ENCODE assay signal across 26 cellular contexts in genomic region chr9:94906713-94907112, GRCh38.
DNase-seq lines count a peak whose midpoint lies in the region; ATAC-seq and TF ChIP-seq lines count a peak whose summit lies in the region.
"Had no signal": no experiment of that assay in that cellular context is flagged by ENCODE, and none has a peak within 500 bp of the region (broad histone marks: within the 10 kb centered on the region; RNA-seq: fewer than 3 reads in every experiment).

No MANE protein-coding gene starts in this region.

- no peak overlapping the region for H4K5ac ChIP-seq in H9 (ENCODE audit: insufficient read length, low read depth, low read length)

- no peak overlapping the region for H2BK5ac ChIP-seq in H9 (ENCODE audit: insufficient read length, low read length)

- H3K27ac ChIP-seq in H9 (ENCODE audit: insufficient read length, low read depth, low read length) (no peak overlapping the region), caudate nucleus (ENCODE audit: low read depth, low read length) (peak overlapping the region; percentile 92), lower lobe of right lung (peak overlapping the region; percentile 79), temporal lobe (ENCODE audit: low read depth, low read length) (peak overlapping the region; percentile 90)
- H3K27ac ChIP-seq: BLaER1 treated with 17β-estradiol and CSF1 and Interleukin-3, amounts not matched to agents 10 nM and 100 nM; SK-N-MC had no signal

- H3K9ac ChIP-seq in H9 (ENCODE audit: extremely low read depth, insufficient read length, low read length) = no peak overlapping the region
- H3K9ac ChIP-seq: BLaER1 treated with 17β-estradiol and CSF1 and Interleukin-3, amounts not matched to agents 10 nM and 100 nM had no signal

- H3K27me3 ChIP-seq in H9 (ENCODE audit: insufficient read depth, low read length) = no peaks in the 10 kb centered on the region
- no peaks in the 10 kb centered on the region for H3K27me3 ChIP-seq in lower lobe of right lung (ENCODE audit: low read depth)
- H3K27me3 ChIP-seq: BLaER1 treated with 17β-estradiol and CSF1 and Interleukin-3, amounts not matched to agents 10 nM and 100 nM; heart left ventricle; pancreas; right atrium auricular region had no signal

- no peak overlapping the region for H2BK20ac ChIP-seq in H9 (ENCODE audit: low read depth, low read length, poor library complexity, severe bottlenecking)

- H4K8ac ChIP-seq in H9 (replicated peaks; ENCODE audit: insufficient read length, low read depth, low read length) = no peak overlapping the region

- H3T11ph ChIP-seq in H9 (ENCODE audit: low read length) = no peak overlapping the region

- TF ChIP-seq CTCF in H9 (conservative IDR thresholded peaks at IDR 0.05) = no peak
- no peak for TF ChIP-seq CTCF in lower lobe of right lung (IDR thresholded peaks at IDR 0.05)

- H3K4me1 ChIP-seq in H9 (ENCODE audit: insufficient read depth, low read length) (peaks cover 5% of the 10 kb centered on the region), lower lobe of right lung (peaks cover 19% of the 10 kb centered on the region)

- H3K4me2 ChIP-seq in H9 (ENCODE audit: insufficient read depth, insufficient read length, low read length) = no peak overlapping the region
- H3K4me2 ChIP-seq: BLaER1 treated with 17β-estradiol and CSF1 and Interleukin-3, amounts not matched to agents 10 nM and 100 nM had no signal

- H2BK120ac ChIP-seq in H9 (ENCODE audit: low read depth, low read length, poor library complexity, severe bottlenecking) = no peak overlapping the region

- H3K4me1 Mint-ChIP-seq in H9 = peaks cover 34 to 49% of the 10 kb centered on the region in 2 experiments
- H3K4me1 Mint-ChIP-seq: activated naive CD8-positive, alpha-beta T cell treated with anti-CD3 and anti-CD28 coated beads, Interleukin-2, amount 10 ng/mL, durations not matched to agents 7 days and 5 days had no signal

- DNase-seq in H9 (no peak), caudate nucleus (lab: John Stamatoyannopoulos, UW) (no peak), lower lobe of right lung (no peak), NCI-H2029 (lab: John Stamatoyannopoulos, UW) (no peak)
- DNase-seq: activated CD4-positive, alpha-beta memory T cell treated with anti-CD3 and anti-CD28 coated beads for 36 hours; activated CD4-positive, CD25-positive, alpha-beta regulatory T cell treated with anti-CD3 and anti-CD28 coated beads, Interleukin-2, amount 50 U/mL, for 72 hours; activated effector memory CD4-positive, alpha-beta T cell treated with anti-CD3 and anti-CD28 coated beads, Interleukin-2, amount 50 U/mL, for 16 hours; activated naive CD8-positive, alpha-beta T cell treated with anti-CD3 and anti-CD28 coated beads, Interleukin-2, amount 10 ng/mL, durations not matched to agents 7 days and 5 days; Caco-2; cerebellar nuclear complex; effector CD4-positive, alpha-beta T cell; heart left ventricle; NCI-H1436; NCI-H446; NCI-H774; nephron progenitor cell; RPMI8226; stimulated activated CD4-positive, alpha-beta T cell treated with anti-CD3 and anti-CD28 coated beads, Interleukin-2, amount 100 ng/mL, for 24 hours had no signal

- no peak overlapping the region for H2BK12ac ChIP-seq in H9 (ENCODE audit: insufficient read length, low read depth, low read length)

- no peak overlapping the region for H3K4me3 ChIP-seq in lower lobe of right lung
- H3K4me3 ChIP-seq: BLaER1 treated with 17β-estradiol and CSF1 and Interleukin-3, amounts not matched to agents 10 nM and 100 nM; heart left ventricle; pancreas; right atrium auricular region; SK-N-MC had no signal

- no peak overlapping the region for H3K18ac ChIP-seq in H9 (ENCODE audit: insufficient read length, low read depth, low read length)

- no peak overlapping the region for H3K56ac ChIP-seq in H9 (ENCODE audit: insufficient read length, low read depth, low read length)

- H2BK15ac ChIP-seq in H9 (ENCODE audit: low read depth, low read length) = no peak overlapping the region

- H4K91ac ChIP-seq in H9 (ENCODE audit: insufficient read length, low read depth, low read length) = no peak overlapping the region

- no peak overlapping the region for H3K4ac ChIP-seq in H9 (ENCODE audit: low read depth, low read length)

- H3K9me3 Mint-ChIP-seq in H9 = no peaks in the 10 kb centered on the region
- H3K9me3 Mint-ChIP-seq: activated CD4-positive, alpha-beta memory T cell treated with anti-CD3 and anti-CD28 coated beads for 36 hours; activated naive CD8-positive, alpha-beta T cell treated with anti-CD3 and anti-CD28 coated beads, Interleukin-2, amount 10 ng/mL, durations not matched to agents 7 days and 5 days; nephron progenitor cell had no signal

- no peaks in the 10 kb centered on the region for H3K27me3 Mint-ChIP-seq in H9 (ENCODE audit: low read depth)
- H3K27me3 Mint-ChIP-seq: activated CD4-positive, alpha-beta memory T cell treated with anti-CD3 and anti-CD28 coated beads for 36 hours had no signal

- no peak overlapping the region for H3K14ac ChIP-seq in H9 (ENCODE audit: insufficient read depth, low read length)

- no peaks in the 10 kb centered on the region for H3K79me1 ChIP-seq in H9 (ENCODE audit: insufficient read depth, low read depth, low read length, poor library complexity, severe bottlenecking)

- no peaks in the 10 kb centered on the region for H3K79me2 ChIP-seq in H9 (ENCODE audit: insufficient read depth, low read length)

- ATAC-seq in lower lobe of right lung (no peak), HG03442 (IDR thresholded peaks at IDR 0.05; ENCODE audit: unreplicated experiment) (no peak), GM21515 (IDR thresholded peaks at IDR 0.05; ENCODE audit: unreplicated experiment) (no peak)
- ATAC-seq: HCT116 had no signal

- intact Hi-C loops in lower lobe of right lung (cut with DNase I) = no loop called here

- H3K36me3 Mint-ChIP-seq in H9 (ENCODE audit: insufficient read depth in 1 of 3, low read depth in 3 of 3) = no peaks in the 10 kb centered on the region
- H3K36me3 Mint-ChIP-seq: activated CD4-positive, alpha-beta memory T cell treated with anti-CD3 and anti-CD28 coated beads for 36 hours; activated naive CD8-positive, alpha-beta T cell treated with anti-CD3 and anti-CD28 coated beads, Interleukin-2, amount 10 ng/mL, durations not matched to agents 7 days and 5 days had no signal

- peak overlapping the region in 2 of 3 experiments; percentile 44; a peak in 1 of 7 replicates for H3K27ac Mint-ChIP-seq in H9
- H3K27ac Mint-ChIP-seq: activated CD4-positive, alpha-beta memory T cell treated with anti-CD3 and anti-CD28 coated beads for 36 hours; activated naive CD8-positive, alpha-beta T cell treated with anti-CD3 and anti-CD28 coated beads, Interleukin-2, amount 10 ng/mL, durations not matched to agents 7 days and 5 days had no signal

- H4K20me1 ChIP-seq in H9 (ENCODE audit: control insufficient read depth, insufficient read depth, insufficient read length) = no peaks in the 10 kb centered on the region

- no peaks in the 10 kb centered on the region for H3K36me3 ChIP-seq in lower lobe of right lung
- H3K36me3 ChIP-seq: heart left ventricle, pancreas, right atrium auricular region had no signal

- no peak overlapping the region for H2AK5ac ChIP-seq in H9 (ENCODE audit: insufficient read length, low read length)

- no peak overlapping the region for H3K23ac ChIP-seq in H9 (ENCODE audit: insufficient read length, low read depth, low read length)

- H3K9me3 ChIP-seq in H9 (ENCODE audit: control insufficient read depth, low read depth, low read length) (no peaks in the 10 kb centered on the region), lower lobe of right lung (no peaks in the 10 kb centered on the region)
- H3K9me3 ChIP-seq: BLaER1 treated with 17β-estradiol and CSF1 and Interleukin-3, amounts not matched to agents 10 nM and 100 nM; Caco-2; heart left ventricle; pancreas; right atrium auricular region had no signal

- no peaks in the 10 kb centered on the region for H3K23me2 ChIP-seq in H9 (ENCODE audit: insufficient read length, low read depth, low read length, poor library complexity, severe bottlenecking)

- H2AFZ ChIP-seq in H9 (ENCODE audit: low read length) = no peak overlapping the region

- no peak overlapping the region for H3K4me3 Mint-ChIP-seq in H9
- H3K4me3 Mint-ChIP-seq: activated CD4-positive, alpha-beta memory T cell treated with anti-CD3 and anti-CD28 coated beads for 36 hours; activated naive CD8-positive, alpha-beta T cell treated with anti-CD3 and anti-CD28 coated beads, Interleukin-2, amount 10 ng/mL, durations not matched to agents 7 days and 5 days; nephron progenitor cell had no signal

- no CpG with 5 or more reads among the region's 3 CpGs for WGBS in H9 (ENCODE audit: extremely low coverage, insufficient read length, low lambda C conversion rate)
